ENCODE assay signal across 31 cellular contexts in the genomic region with DNA sequence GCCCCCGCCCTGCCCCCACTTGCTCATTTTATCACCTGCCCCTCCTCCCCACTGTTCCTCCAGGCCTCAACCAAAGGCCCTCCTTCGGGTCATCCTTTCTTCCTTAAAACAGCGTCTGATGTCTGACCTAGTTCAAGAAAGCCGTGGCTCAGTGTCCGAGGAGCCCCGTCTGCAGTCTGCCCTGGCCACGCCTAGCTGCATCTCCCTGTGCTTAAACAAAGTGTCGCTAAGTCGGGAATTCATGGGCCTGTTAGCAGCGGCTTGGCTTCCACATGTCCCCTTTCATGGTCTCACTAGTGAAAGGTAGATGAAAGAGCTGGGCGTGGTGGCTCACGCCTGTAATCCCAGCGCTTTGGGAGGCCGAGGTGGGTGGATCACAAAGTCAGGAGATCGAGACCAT.
"Had no signal": no experiment of that assay in that cellular context is flagged by ENCODE, and none has a peak within 500 bp of the region (broad histone marks: within the 10 kb centered on the region; RNA-seq: fewer than 3 reads in every experiment).

No MANE protein-coding gene starts in this region.

- H3K27ac Mint-ChIP-seq: activated CD4-positive, alpha-beta memory T cell treated with anti-CD3 and anti-CD28 coated beads for 36 hours; activated CD4-positive, alpha-beta T cell treated with anti-CD3 and anti-CD28 coated beads for 36 hours; activated CD4-positive, alpha-beta T cell treated with anti-CD3 and anti-CD28 coated beads, Interleukin-2, amount 10 ng/mL, durations not matched to agents 24 days and 14 days; activated CD8-positive, alpha-beta memory T cell treated with anti-CD3 and anti-CD28 coated beads, Interleukin-2, amount 10 ng/mL, durations not matched to agents 7 days and 5 days; activated CD8-positive, alpha-beta T cell treated with anti-CD3 and anti-CD28 coated beads, Interleukin-2, amount 10 ng/mL, durations not matched to agents 7 days and 5 days; activated naive CD4-positive, alpha-beta T cell treated with anti-CD3 and anti-CD28 coated beads for 36 hours; activated naive CD4-positive, alpha-beta T cell treated with anti-CD3 and anti-CD28 coated beads, Interleukin-2, amount 50 U/mL, for 24 hours; activated naive CD8-positive, alpha-beta T cell treated with anti-CD3 and anti-CD28 coated beads for 36 hours; activated naive CD8-positive, alpha-beta T cell treated with anti-CD3 and anti-CD28 coated beads, Interleukin-2, amount 50 U/mL, for 24 hours; activated T-helper 17 cell treated with anti-CD3 and anti-CD28 coated beads, Interleukin-2, amount 50 U/mL, for 72 hours; T-helper 17 cell; T-helper 2 cell treated with Interferon-gamma antibody and Interleukin-4, amounts not matched to agents 5 μg/mL and 100 μg/mL, for 36 hours had no signal

- H3K27me3 Mint-ChIP-seq: activated CD4-positive, alpha-beta memory T cell treated with anti-CD3 and anti-CD28 coated beads for 36 hours; activated CD4-positive, alpha-beta T cell treated with anti-CD3 and anti-CD28 coated beads for 36 hours; activated CD4-positive, alpha-beta T cell treated with anti-CD3 and anti-CD28 coated beads, Interleukin-2, amount 10 ng/mL, durations not matched to agents 24 days and 14 days; activated CD8-positive, alpha-beta memory T cell treated with anti-CD3 and anti-CD28 coated beads, Interleukin-2, amount 10 ng/mL, durations not matched to agents 7 days and 5 days; activated naive CD4-positive, alpha-beta T cell treated with anti-CD3 and anti-CD28 coated beads, Interleukin-2, amount 50 U/mL, for 24 hours; activated naive CD8-positive, alpha-beta T cell treated with anti-CD3 and anti-CD28 coated beads for 36 hours; activated naive CD8-positive, alpha-beta T cell treated with anti-CD3 and anti-CD28 coated beads, Interleukin-2, amount 50 U/mL, for 24 hours; activated T-helper 17 cell treated with anti-CD3 and anti-CD28 coated beads, Interleukin-2, amount 50 U/mL, for 72 hours; T-helper 17 cell had no signal

- H3K4me3 ChIP-seq: adrenal gland, body of pancreas, breast epithelium, cardiac muscle cell, colonic mucosa had no signal

- H3K36me3 ChIP-seq: adrenal gland, breast epithelium, cardiac muscle cell, colonic mucosa had no signal

- H3K4me1 Mint-ChIP-seq: activated CD4-positive, alpha-beta T cell treated with anti-CD3 and anti-CD28 coated beads, Interleukin-2, amount 10 ng/mL, durations not matched to agents 24 days and 14 days; activated CD8-positive, alpha-beta memory T cell treated with anti-CD3 and anti-CD28 coated beads, Interleukin-2, amount 10 ng/mL, durations not matched to agents 7 days and 5 days; activated naive CD4-positive, alpha-beta T cell treated with anti-CD3 and anti-CD28 coated beads, Interleukin-2, amount 50 U/mL, for 24 hours; activated naive CD8-positive, alpha-beta T cell treated with anti-CD3 and anti-CD28 coated beads for 36 hours; activated naive CD8-positive, alpha-beta T cell treated with anti-CD3 and anti-CD28 coated beads, Interleukin-2, amount 50 U/mL, for 24 hours; activated T-helper 17 cell treated with anti-CD3 and anti-CD28 coated beads, Interleukin-2, amount 50 U/mL, for 72 hours had no signal

- DNase-seq: activated CD4-positive, alpha-beta memory T cell treated with anti-CD3 and anti-CD28 coated beads for 36 hours; activated CD4-positive, alpha-beta T cell treated with anti-CD3 and anti-CD28 coated beads for 36 hours; activated CD4-positive, alpha-beta T cell treated with anti-CD3 and anti-CD28 coated beads, Interleukin-2, amount 10 ng/mL, durations not matched to agents 24 days and 14 days; activated CD4-positive, CD25-positive, alpha-beta regulatory T cell; activated CD4-positive, CD25-positive, alpha-beta regulatory T cell treated with anti-CD3 and anti-CD28 coated beads, Interleukin-2, amount 50 U/mL, for 72 hours; activated CD8-positive, alpha-beta memory T cell treated with anti-CD3 and anti-CD28 coated beads, Interleukin-2, amount 10 ng/mL, durations not matched to agents 7 days and 5 days; activated CD8-positive, alpha-beta memory T cell treated with anti-CD3 and anti-CD28 coated beads, Interleukin-2, amount 50 U/mL, for 4 hours; activated CD8-positive, alpha-beta T cell treated with anti-CD3 and anti-CD28 coated beads, Interleukin-2, amount 10 ng/mL, durations not matched to agents 7 days and 5 days; activated effector memory CD4-positive, alpha-beta T cell treated with Interleukin-2 at 50 U/mL for 16 hours; activated naive CD4-positive, alpha-beta T cell treated with anti-CD3 and anti-CD28 coated beads for 36 hours; activated naive CD8-positive, alpha-beta T cell treated with anti-CD3 and anti-CD28 coated beads for 36 hours; activated naive CD8-positive, alpha-beta T cell treated with anti-CD3 and anti-CD28 coated beads, Interleukin-2, amount 50 U/mL, for 24 hours; activated T-cell treated with anti-CD3 and anti-CD28 coated beads, Interleukin-2, amount 50 U/mL, for 4 hours; adrenal gland; body of pancreas; central memory CD4-positive, alpha-beta T cell; cerebellar nuclear complex; colonic mucosa; effector CD8-positive, alpha-beta T cell; foreskin fibroblast; glutamatergic neuron; SW 1271; T-helper 1 cell; T-helper 17 cell; T1000 had no signal

- H3K9me3 ChIP-seq: adrenal gland, body of pancreas, breast epithelium, colonic mucosa had no signal

- H3K27me3 ChIP-seq: adrenal gland, body of pancreas, breast epithelium, cardiac muscle cell, colonic mucosa had no signal

- H3K9me3 Mint-ChIP-seq: activated CD4-positive, alpha-beta memory T cell treated with anti-CD3 and anti-CD28 coated beads for 36 hours; activated CD4-positive, alpha-beta T cell treated with anti-CD3 and anti-CD28 coated beads, Interleukin-2, amount 10 ng/mL, durations not matched to agents 24 days and 14 days; activated naive CD4-positive, alpha-beta T cell treated with anti-CD3 and anti-CD28 coated beads for 36 hours; activated naive CD4-positive, alpha-beta T cell treated with anti-CD3 and anti-CD28 coated beads, Interleukin-2, amount 50 U/mL, for 24 hours; activated naive CD8-positive, alpha-beta T cell treated with anti-CD3 and anti-CD28 coated beads for 36 hours; activated naive CD8-positive, alpha-beta T cell treated with anti-CD3 and anti-CD28 coated beads, Interleukin-2, amount 50 U/mL, for 24 hours; activated T-cell treated with anti-CD3 and anti-CD28 coated beads, Interleukin-2, amount 50 U/mL, for 4 hours; activated T-helper 17 cell treated with anti-CD3 and anti-CD28 coated beads, Interleukin-2, amount 50 U/mL, for 72 hours; T-helper 2 cell treated with Interferon-gamma antibody and Interleukin-4, amounts not matched to agents 5 μg/mL and 100 μg/mL, for 36 hours had no signal

- H3K4me3 Mint-ChIP-seq: activated CD4-positive, alpha-beta memory T cell treated with anti-CD3 and anti-CD28 coated beads for 36 hours; activated CD4-positive, alpha-beta T cell treated with anti-CD3 and anti-CD28 coated beads for 36 hours; activated CD4-positive, alpha-beta T cell treated with anti-CD3 and anti-CD28 coated beads, Interleukin-2, amount 10 ng/mL, durations not matched to agents 24 days and 14 days; activated CD8-positive, alpha-beta memory T cell treated with anti-CD3 and anti-CD28 coated beads, Interleukin-2, amount 10 ng/mL, durations not matched to agents 7 days and 5 days; activated CD8-positive, alpha-beta T cell treated with anti-CD3 and anti-CD28 coated beads, Interleukin-2, amount 10 ng/mL, durations not matched to agents 7 days and 5 days; activated naive CD4-positive, alpha-beta T cell treated with anti-CD3 and anti-CD28 coated beads for 36 hours; activated naive CD4-positive, alpha-beta T cell treated with anti-CD3 and anti-CD28 coated beads, Interleukin-2, amount 50 U/mL, for 24 hours; activated naive CD8-positive, alpha-beta T cell treated with anti-CD3 and anti-CD28 coated beads for 36 hours; activated naive CD8-positive, alpha-beta T cell treated with anti-CD3 and anti-CD28 coated beads, Interleukin-2, amount 50 U/mL, for 24 hours; activated T-cell treated with anti-CD3 and anti-CD28 coated beads, Interleukin-2, amount 50 U/mL, for 4 hours; activated T-helper 17 cell treated with anti-CD3 and anti-CD28 coated beads, Interleukin-2, amount 50 U/mL, for 72 hours; T-helper 17 cell; T-helper 2 cell treated with Interferon-gamma antibody and Interleukin-4, amounts not matched to agents 5 μg/mL and 100 μg/mL, for 36 hours had no signal

- H3K36me3 Mint-ChIP-seq: activated CD4-positive, alpha-beta memory T cell treated with anti-CD3 and anti-CD28 coated beads for 36 hours; activated CD8-positive, alpha-beta memory T cell treated with anti-CD3 and anti-CD28 coated beads, Interleukin-2, amount 10 ng/mL, durations not matched to agents 7 days and 5 days; activated naive CD4-positive, alpha-beta T cell treated with anti-CD3 and anti-CD28 coated beads, Interleukin-2, amount 50 U/mL, for 24 hours; activated naive CD8-positive, alpha-beta T cell treated with anti-CD3 and anti-CD28 coated beads for 36 hours had no signal

- H3K27ac ChIP-seq: adrenal gland, body of pancreas, breast epithelium, cardiac muscle cell, colonic mucosa had no signal

- ATAC-seq: activated CD4-positive, alpha-beta T cell treated with anti-CD3 and anti-CD28 coated beads for 36 hours; activated CD8-positive, alpha-beta memory T cell treated with anti-CD3 and anti-CD28 coated beads, Interleukin-2, amount 10 ng/mL, durations not matched to agents 7 days and 5 days; activated CD8-positive, alpha-beta T cell treated with anti-CD3 and anti-CD28 coated beads, Interleukin-2, amount 10 ng/mL, durations not matched to agents 7 days and 5 days; activated naive CD8-positive, alpha-beta T cell treated with anti-CD3 and anti-CD28 coated beads, Interleukin-2, amount 50 U/mL, for 24 hours; activated T-cell treated with anti-CD3 and anti-CD28 coated beads, Interleukin-2, amount 50 U/mL, for 4 hours; activated T-helper 17 cell treated with anti-CD3 and anti-CD28 coated beads, Interleukin-2, amount 50 U/mL, for 72 hours; body of pancreas; esophagus mucosa; T-helper 17 cell had no signal
